In the genomic region with DNA sequence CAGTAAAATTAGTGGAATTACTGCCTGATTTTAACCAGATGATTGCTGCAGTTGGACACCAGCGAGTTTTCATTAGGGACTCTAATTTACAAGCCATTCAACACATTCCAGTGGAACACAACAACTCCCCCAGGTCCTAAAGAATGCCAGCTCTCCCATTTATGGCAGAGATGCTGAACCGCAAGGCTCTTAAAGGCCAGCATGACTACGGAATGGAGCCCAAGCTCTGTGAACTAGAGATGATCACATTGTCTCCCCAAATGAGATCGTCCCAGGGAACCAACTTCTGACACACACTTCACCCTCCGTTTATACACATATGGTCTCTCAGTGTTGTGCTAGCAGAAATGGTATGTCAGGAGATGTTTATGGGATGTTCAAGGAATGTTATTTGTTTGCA, we compare ENCODE assay signal across 20 cellular contexts.
A peak's percentile ranks its signal among the peaks of the same experiment; 100 is the strongest.
DNase-seq lines count a peak whose midpoint lies in the region; ATAC-seq, FAIRE-seq and TF ChIP-seq lines count a peak whose summit lies in the region.
"Had no signal": no experiment of that assay in that cellular context is flagged by ENCODE, and none has a peak within 500 bp of the region (broad histone marks: within the 10 kb centered on the region; RNA-seq: fewer than 3 reads in every experiment).

No MANE protein-coding gene starts in this region.

- H3K9ac ChIP-seq in GM12878 (ENCODE audit: control insufficient read depth, insufficient read depth, low read length) = no peak overlapping the region
- H3K9ac ChIP-seq: SK-N-SH had no signal

- TF ChIP-seq EP300 in GM12878 (IDR thresholded peaks at IDR 0.05; ENCODE audit: borderline replicate concordance in 1 of 2, control insufficient read depth in 1 of 2, low read depth in 2 of 2, low read length in 2 of 2) = no peak

- H3K9me3 ChIP-seq in GM12878 (replicated peaks; ENCODE audit: control insufficient read depth, insufficient read depth, low read length) (peaks cover 2% of the 10 kb centered on the region; the same call in 1 of the 3 replicates), Caco-2 (no peaks in the 10 kb centered on the region)
- H3K9me3 ChIP-seq: left ventricle myocardium inferior, MG63, SK-N-SH had no signal

- no peaks in the 10 kb centered on the region for H3K79me2 ChIP-seq in GM12878 (ENCODE audit: control insufficient read depth, insufficient read depth, low read length)

- no peaks in the 10 kb centered on the region for H3K27me3 Mint-ChIP-seq in Caco-2 (ENCODE audit: insufficient read depth, unreplicated experiment)
- H3K27me3 Mint-ChIP-seq: central memory CD8-positive, alpha-beta T cell had no signal

- CTCF ChIA-PET in GM12878 (lab: Yijun Ruan, JAX) (interaction anchor here (1.7 kb wide), 1 partner anchor 10 kb away, joined by 3 read pairs; no protein-coding TSS in a partner anchor), Caco-2 (lab: Charles Lee) (no interaction called here)

- H3K4me1 ChIP-seq in GM12878 (ENCODE audit: control insufficient read depth, insufficient read depth, low read length) (peaks cover 6% of the 10 kb centered on the region; the same call in 1 of the 2 replicates), Caco-2 (no peaks in the 10 kb centered on the region)

- H3K4me2 ChIP-seq in GM12878 (ENCODE audit: control insufficient read depth, insufficient read depth) = no peak overlapping the region
- H3K4me2 ChIP-seq: SK-N-SH had no signal

- RAD21 ChIA-PET in GM12878 (lab: Charles Lee; ENCODE audit: unreplicated experiment) = no interaction called here

- TF ChIP-seq CTCF in GM12878 (IDR thresholded peaks at IDR 0.05 in 2 of 3, conservative IDR thresholded peaks at IDR 0.05 in 1 of 3; ENCODE audit: control insufficient read depth in 2 of 3, extremely low read depth in 1 of 3, insufficient read depth in 1 of 3, low read depth in 3 of 3, low read length in 3 of 3) = no peak
- TF ChIP-seq CTCF in Caco-2 (IDR thresholded peaks at IDR 0.05; ENCODE audit: insufficient read depth in 1 of 2, low read depth in 1 of 2, low read length in 1 of 2, severe bottlenecking in 1 of 2, unreplicated experiment in 1 of 2) = no peak

- H4K20me1 ChIP-seq in GM12878 (ENCODE audit: control insufficient read depth, insufficient read depth) = no peaks in the 10 kb centered on the region

- no peak overlapping the region for H3K4me3 Mint-ChIP-seq in Caco-2 (ENCODE audit: unreplicated experiment)
- H3K4me3 Mint-ChIP-seq: activated naive CD4-positive, alpha-beta T cell treated with anti-CD3 and anti-CD28 coated beads, Interleukin-2, amount 10 ng/mL, durations not matched to agents 7 days and 5 days; activated T-cell treated with anti-CD3 and anti-CD28 coated beads, Interleukin-2, amount 50 U/mL, for 72 hours; central memory CD8-positive, alpha-beta T cell; stimulated activated effector memory CD8-positive, alpha-beta T cell treated with anti-CD3 and anti-CD28 coated beads, Interleukin-12 subunit alpha, Interleukin-12 subunit beta, amount 100 ng/mL, for 72 hours had no signal

- FAIRE-seq in GM12878 (lab: Jason Lieb, UNC) (no peak), urothelium cell line (lab: Jason Lieb, UNC) (no peak)

- SMC1A ChIA-PET in GM12878 (lab: Charles Lee; ENCODE audit: uncharacterized antibody, unreplicated experiment) = interaction anchor here (1.4 to 2.8 kb wide), 5 partner anchors 9 to 38 kb away, joined by 3 to 11 read pairs (median 3); no protein-coding TSS in a partner anchor

- H2AFZ ChIP-seq in GM12878 (ENCODE audit: control insufficient read depth, low read depth, low read length) = peak overlapping the region; percentile 5

- WGBS in GM12878 (ENCODE audit: insufficient coverage, insufficient replicate concordance, low lambda C conversion rate, missing lambda C conversion rate) = 60% methylated on average over 5 of the region's 5 CpGs

- no peak for TF ChIP-seq POLR2A in GM12878 (IDR thresholded peaks at IDR 0.05; ENCODE audit: low read depth, low read length)

- in situ Hi-C loops in GM12878 (cut with MboI) = no loop called here

- intact Hi-C loops in GM12878 (cut with micrococcal nuclease; ENCODE audit: unreplicated experiment) (no loop called here), Caco-2 (cut with micrococcal nuclease; ENCODE audit: unreplicated experiment) (no loop called here)

- no TSS peak for BruUV-seq in GM12878 (replicated peaks; lab: Mats Ljungman, UMichigan)
- no TSS peak for BruUV-seq in Caco-2 (replicated peaks; lab: Mats Ljungman, UMichigan)

- no peaks in the 10 kb centered on the region for H3K36me3 ChIP-seq in GM12878 (ENCODE audit: control insufficient read depth in 2 of 2, insufficient read depth in 2 of 2, low read length in 1 of 2)
- H3K36me3 ChIP-seq in Caco-2 (ENCODE audit: control insufficient read depth, insufficient read depth, low read length) = no peaks in the 10 kb centered on the region
- H3K36me3 ChIP-seq: left ventricle myocardium inferior, MG63 had no signal

- ATAC-seq in GM12878 (no peak), HG03354 (IDR thresholded peaks at IDR 0.05; ENCODE audit: poor library complexity, severe bottlenecking, unreplicated experiment) (no peak)
- ATAC-seq: activated T-cell treated with anti-CD3 and anti-CD28 coated beads, Interleukin-2, amount 50 U/mL, for 72 hours; stimulated activated effector memory CD8-positive, alpha-beta T cell treated with anti-CD3 and anti-CD28 coated beads, Interleukin-12 subunit alpha, Interleukin-12 subunit beta, amount 100 ng/mL, for 72 hours had no signal

- no peaks in the 10 kb centered on the region for H3K27me3 ChIP-seq in GM12878 (replicated peaks in 1 of 2; ENCODE audit: control insufficient read depth in 2 of 2, insufficient read depth in 2 of 2, low read length in 1 of 2)
- H3K27me3 ChIP-seq in Caco-2 (replicated peaks; ENCODE audit: control insufficient read depth, insufficient read depth, low read length) = no peaks in the 10 kb centered on the region
- H3K27me3 ChIP-seq: MG63 had no signal

- H3K27ac Mint-ChIP-seq in Caco-2 (ENCODE audit: unreplicated experiment) = no peak overlapping the region
- H3K27ac Mint-ChIP-seq: activated naive CD4-positive, alpha-beta T cell treated with anti-CD3 and anti-CD28 coated beads, Interleukin-2, amount 10 ng/mL, durations not matched to agents 7 days and 5 days; activated T-cell treated with anti-CD3 and anti-CD28 coated beads, Interleukin-2, amount 50 U/mL, for 72 hours; stimulated activated effector memory CD8-positive, alpha-beta T cell treated with anti-CD3 and anti-CD28 coated beads, Interleukin-12 subunit alpha, Interleukin-12 subunit beta, amount 100 ng/mL, for 72 hours had no signal

- TF ChIP-seq RAD21 in GM12878 (IDR thresholded peaks at IDR 0.05; ENCODE audit: insufficient read depth, low read depth, low read length) = no peak

- H3K36me3 Mint-ChIP-seq in Caco-2 (ENCODE audit: insufficient read depth, unreplicated experiment) = no peaks in the 10 kb centered on the region
- H3K36me3 Mint-ChIP-seq: stimulated activated effector memory CD8-positive, alpha-beta T cell treated with anti-CD3 and anti-CD28 coated beads, Interleukin-12 subunit alpha, Interleukin-12 subunit beta, amount 100 ng/mL, for 72 hours had no signal

- H3K4me3 ChIP-seq in GM12878 (no peak overlapping the region), Caco-2 (ENCODE audit: low read depth, low read length) (no peak overlapping the region)
- H3K4me3 ChIP-seq: left ventricle myocardium inferior, MG63 had no signal

- H3K27ac ChIP-seq in GM12878 (ENCODE audit: control insufficient read depth, insufficient read depth) (no peak overlapping the region), substantia nigra (ENCODE audit: low read depth, low read length, poor library complexity, severe bottlenecking) (no peak overlapping the region)
- H3K27ac ChIP-seq: left ventricle myocardium inferior had no signal

- H3K9me3 Mint-ChIP-seq in Caco-2 (ENCODE audit: unreplicated experiment) = no peaks in the 10 kb centered on the region
- H3K9me3 Mint-ChIP-seq: activated naive CD4-positive, alpha-beta T cell treated with anti-CD3 and anti-CD28 coated beads, Interleukin-2, amount 10 ng/mL, durations not matched to agents 7 days and 5 days had no signal

- DNase-seq in GM04503 (ENCODE audit: low read depth) (peak; percentile 21), GM12878 (ENCODE audit: low read depth, low spot score) (no peak), iPS-NIHi7 (ENCODE audit: extremely low spot score) (peak; percentile 53), urothelium cell line (ENCODE audit: low spot score) (peak; percentile 10), Ammon's horn (ENCODE audit: low spot score) (no peak), Caco-2 (no peak), substantia nigra (lab: John Stamatoyannopoulos, UW) (no peak)
- DNase-seq: activated CD8-positive, alpha-beta memory T cell treated with anti-CD3 and anti-CD28 coated beads for 24 hours; activated naive CD4-positive, alpha-beta T cell treated with anti-CD3 and anti-CD28 coated beads, Interleukin-2, amount 10 ng/mL, durations not matched to agents 7 days and 5 days; activated T-cell treated with anti-CD3 and anti-CD28 coated beads, Interleukin-2, amount 50 U/mL, for 72 hours; aorta; left ventricle myocardium inferior; MG63; NCI-H1417 treated with DMSO at 0.1 percent for 48 hours; NCI-H510A treated with DMSO at 0.1 percent for 48 hours; SK-N-SH; T-helper 9 cell had no signal

- H3K4me1 Mint-ChIP-seq in Caco-2 (ENCODE audit: low read depth, unreplicated experiment) = peaks cover 7% of the 10 kb centered on the region
- H3K4me1 Mint-ChIP-seq: stimulated activated effector memory CD8-positive, alpha-beta T cell treated with anti-CD3 and anti-CD28 coated beads, Interleukin-12 subunit alpha, Interleukin-12 subunit beta, amount 100 ng/mL, for 72 hours had no signal

- POLR2A ChIA-PET in GM12878 (lab: Charles Lee) (interaction anchor here (0.6 kb wide), 1 partner anchor 493 kb away, joined by 4 read pairs; no protein-coding TSS in a partner anchor), Caco-2 (lab: Charles Lee) (no interaction called here)

TF ChIP-seq in GM12878, 131 proteins besides CTCF, POLR2A, EP300 and RAD21 (continues in another document):
- TF ChIP-seq BRCA1 (IDR thresholded peaks at IDR 0.05; ENCODE audit: low read depth, low read length) (no peak), PML (IDR thresholded peaks at IDR 0.05; ENCODE audit: low read length) (no peak), HDGF (IDR thresholded peaks at IDR 0.05) (no peak), RELA (IDR thresholded peaks at IDR 0.05; ENCODE audit: borderline replicate concordance, partially characterized antibody) (no peak), BHLHE40 (IDR thresholded peaks at IDR 0.05; ENCODE audit: borderline replicate concordance in 1 of 2, low read depth in 2 of 2, low read length in 1 of 2) (no peak), SUPT20H (IDR thresholded peaks at IDR 0.05; ENCODE audit: borderline replicate concordance, control insufficient read depth, low read depth, low read length) (no peak)
- TF ChIP-seq, protein P1, sequence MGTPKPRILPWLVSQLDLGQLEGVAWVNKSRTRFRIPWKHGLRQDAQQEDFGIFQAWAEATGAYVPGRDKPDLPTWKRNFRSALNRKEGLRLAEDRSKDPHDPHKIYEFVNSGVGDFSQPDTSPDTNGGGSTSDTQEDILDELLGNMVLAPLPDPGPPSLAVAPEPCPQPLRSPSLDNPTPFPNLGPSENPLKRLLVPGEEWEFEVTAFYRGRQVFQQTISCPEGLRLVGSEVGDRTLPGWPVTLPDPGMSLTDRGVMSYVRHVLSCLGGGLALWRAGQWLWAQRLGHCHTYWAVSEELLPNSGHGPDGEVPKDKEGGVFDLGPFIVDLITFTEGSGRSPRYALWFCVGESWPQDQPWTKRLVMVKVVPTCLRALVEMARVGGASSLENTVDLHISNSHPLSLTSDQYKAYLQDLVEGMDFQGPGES (IDR thresholded peaks at IDR 0.05) = no peak

Comparison
In these comparisons a context has a peak if more than half of its experiments do, and no peak if none do; other contexts are left out.
1. DNase-seq: peak in GM04503 (single experiment), iPS-NIHi7 (single experiment) and urothelium cell line (single experiment); none in GM12878 (single experiment), Ammon's horn (single experiment), Caco-2 (0 of 2) and substantia nigra (0 of 49).